ENCODE assay signal across 15 cellular contexts in genomic region chr1:207181838-207182237, GRCh38.
DNase-seq lines count a peak whose midpoint lies in the region; ATAC-seq, FAIRE-seq and TF ChIP-seq lines count a peak whose summit lies in the region.
"Had no signal": no experiment of that assay in that cellular context is flagged by ENCODE, and none has a peak within 500 bp of the region (broad histone marks: within the 10 kb centered on the region; RNA-seq: fewer than 3 reads in every experiment).

No MANE protein-coding gene starts in this region.

- H3K9me1 ChIP-seq in IMR-90 (ENCODE audit: insufficient read depth, low read length) = no peaks in the 10 kb centered on the region
- no peaks in the 10 kb centered on the region for H3K9me1 ChIP-seq in keratinocyte (ENCODE audit: control insufficient read depth, extremely low read depth, insufficient read depth, low read length)

- in situ Hi-C loops in IMR-90 (cut with MboI; ENCODE audit: low sequenced_read_pairs) = no loop called here

- dilution Hi-C loops in IMR-90 (cut with HindIII; ENCODE audit: low sequenced_read_pairs, unreplicated experiment) = no loop called here
- dilution Hi-C loops in keratinocyte (cut with MboI; ENCODE audit: extremely low pct_ligation_motif_present, low sequenced_read_pairs) = no loop called here

- no peaks in the 10 kb centered on the region for H3K4me1 Mint-ChIP-seq in CD8-positive, alpha-beta T cell (ENCODE audit: low read depth)

- H3K14ac ChIP-seq in IMR-90 (replicated peaks; ENCODE audit: low read depth, low read length) = no peak overlapping the region

- intact Hi-C loops in IMR-90 (cut with micrococcal nuclease) (loop anchor here (5.0 kb wide), 1 partner anchor 225 kb away; no protein-coding TSS in a partner anchor), aorta (cut with DNase I) (loop anchor here in 1 of 2 donors (5.0 kb wide), 1 partner anchor 225 kb away; no protein-coding TSS in a partner anchor)
- intact Hi-C loops in CD8-positive, alpha-beta T cell (cut with DNase I, micrococcal nuclease) = loop anchor here (1.0 to 5.0 kb wide), 3 partner anchors 140 to 317 kb away; partner anchors contain the start of gene CD55 (in 1 of the 2)

- no peak overlapping the region for H3K27ac Mint-ChIP-seq in CD8-positive, alpha-beta T cell
- H3K27ac Mint-ChIP-seq: activated naive CD8-positive, alpha-beta T cell had no signal

- CTCF ChIA-PET in IMR-90 (lab: Yijun Ruan, JAX) = no interaction called here
- CTCF ChIA-PET in CD8-positive, alpha-beta T cell (lab: Charles Lee) = interaction anchor here (0.6 to 2.8 kb wide), 14 partner anchors 8 to 317 kb away, joined by 3 to 23 read pairs (median 4); partner anchors contain the start of gene CD55

- H4K20me1 ChIP-seq in IMR-90 (ENCODE audit: insufficient read depth, low read length) = no peaks in the 10 kb centered on the region
- H4K20me1 ChIP-seq in keratinocyte (ENCODE audit: control insufficient read depth, extremely low read depth, insufficient read depth, low read length) = no peaks in the 10 kb centered on the region

- H2AFZ ChIP-seq in IMR-90 (replicated peaks; ENCODE audit: low read length, poor library complexity) (no peak overlapping the region), keratinocyte (ENCODE audit: control insufficient read depth, low read length) (no peak overlapping the region)

- H3K9me3 Mint-ChIP-seq in CD8-positive, alpha-beta T cell = no peaks in the 10 kb centered on the region

- H2BK15ac ChIP-seq in IMR-90 (ENCODE audit: low read depth, low read length) = no peak overlapping the region

- TF ChIP-seq CTCF in BE2C (IDR thresholded peaks at IDR 0.05; ENCODE audit: low read depth, low read length) (peak; percentile 12; the same call in 1 of the 2 replicates), IMR-90 (conservative IDR thresholded peaks at IDR 0.05; ENCODE audit: low read depth, low read length) (0 out of 2 replicates have a peak, but pooled peaks have one; percentile 13), keratinocyte (optimal IDR thresholded peaks at IDR 0.05 in 1 of 3, IDR thresholded peaks at IDR 0.05 in 1 of 3, conservative IDR thresholded peaks at IDR 0.05 in 1 of 3; ENCODE audit: extremely low read depth in 1 of 3, insufficient read depth in 2 of 3, low read length in 3 of 3) (peak in 2 of 3 experiments; percentile 42 to 52)
- TF ChIP-seq CTCF in CD8-positive, alpha-beta T cell (IDR thresholded peaks at IDR 0.05) = no peak

- no peak overlapping the region for H4K8ac ChIP-seq in IMR-90 (ENCODE audit: low read depth in 2 of 2, low read length in 2 of 2)

- H3K18ac ChIP-seq in IMR-90 (ENCODE audit: low read depth, low read length) = no peak overlapping the region

- no peak overlapping the region for H2AK5ac ChIP-seq in IMR-90 (ENCODE audit: low read depth, low read length)

- no peak overlapping the region for H2BK5ac ChIP-seq in IMR-90 (ENCODE audit: low read depth, low read length, poor library complexity, severe bottlenecking)

- no peak overlapping the region for H4K5ac ChIP-seq in IMR-90 (ENCODE audit: low read depth, low read length)

- H4K91ac ChIP-seq in IMR-90 (ENCODE audit: insufficient read depth, low read depth, low read length) = no peak overlapping the region

- no peak overlapping the region for H3K56ac ChIP-seq in IMR-90 (ENCODE audit: extremely low read depth, insufficient read depth, low read length)

- TF ChIP-seq POLR2A in IMR-90 (IDR thresholded peaks at IDR 0.05; ENCODE audit: low read depth, low read length) = no peak

- H3K79me2 ChIP-seq in keratinocyte (ENCODE audit: control insufficient read depth, insufficient read depth, low read length) = no peaks in the 10 kb centered on the region

- ATAC-seq in IMR-90 (ENCODE audit: low read depth) (no peak), aorta (ENCODE audit: low FRiP score) (no peak)
- ATAC-seq in activated CD4-positive, CD25-positive, alpha-beta regulatory T cell treated with anti-CD3 and anti-CD28 coated beads, Interleukin-2, amount 50 U/mL, for 24 hours = no peak
- no peak for ATAC-seq in CD8-positive, alpha-beta T cell

- no peak overlapping the region for H3K9ac ChIP-seq in IMR-90 (ENCODE audit: low read depth, low read length)
- no peak overlapping the region for H3K9ac ChIP-seq in keratinocyte (ENCODE audit: control insufficient read depth, extremely low read depth, insufficient read depth, low read length)

- H3K4me3 ChIP-seq in BE2C (ENCODE audit: low read depth, low read length) (no peak overlapping the region), IMR-90 (ENCODE audit: insufficient read depth, low read depth, low read length) (no peak overlapping the region), keratinocyte (ENCODE audit: control insufficient read depth in 2 of 3, extremely low read depth in 1 of 3, insufficient read depth in 2 of 3, low read depth in 1 of 3, low read length in 3 of 3) (no peak overlapping the region), aorta (ENCODE audit: low read length in 2 of 2) (no peak overlapping the region)
- no peak overlapping the region for H3K4me3 ChIP-seq in CD8-positive, alpha-beta T cell (ENCODE audit: low read depth, low read length)
- H3K4me3 ChIP-seq: vagina had no signal

- TF ChIP-seq RAD21 in IMR-90 (IDR thresholded peaks at IDR 0.05; ENCODE audit: low read length) = peak; percentile 13; the same call in 1 of the 2 replicates

- H3K4ac ChIP-seq in IMR-90 (ENCODE audit: low read depth, low read length) = no peak overlapping the region

- H3K27me3 ChIP-seq in BE2C (no peaks in the 10 kb centered on the region), IMR-90 (ENCODE audit: control insufficient read depth, insufficient read depth, low read length) (no peaks in the 10 kb centered on the region), keratinocyte (ENCODE audit: control insufficient read depth, extremely low read depth, insufficient read depth, low read length) (no peaks in the 10 kb centered on the region), aorta (ENCODE audit: control insufficient read depth in 1 of 2, insufficient read depth in 2 of 2, low read length in 1 of 2) (no peaks in the 10 kb centered on the region)
- H3K27me3 ChIP-seq in CD8-positive, alpha-beta T cell (ENCODE audit: insufficient read depth, low read length) = no peaks in the 10 kb centered on the region
- H3K27me3 ChIP-seq: vagina had no signal

- BruUV-seq in IMR-90 (replicated peaks; lab: Mats Ljungman, UMichigan) = no TSS peak

- H2BK20ac ChIP-seq in IMR-90 (ENCODE audit: low read depth, low read length) = no peak overlapping the region

- POLR2A ChIA-PET in IMR-90 (lab: Charles Lee; ENCODE audit: unreplicated experiment) = no interaction called here
- POLR2A ChIA-PET in CD8-positive, alpha-beta T cell (lab: Charles Lee) = interaction anchor here (1.0 kb wide), 1 partner anchor 223 kb away, joined by 3 read pairs; no protein-coding TSS in a partner anchor

- H3K27ac ChIP-seq in IMR-90 (ENCODE audit: insufficient read depth, low read length) = no peak overlapping the region
- no peak overlapping the region for H3K27ac ChIP-seq in keratinocyte (ENCODE audit: control insufficient read depth, insufficient read depth, low read length)
- H3K27ac ChIP-seq in CD8-positive, alpha-beta T cell (ENCODE audit: low read depth, low read length) = no peak overlapping the region
- H3K27ac ChIP-seq in aorta (ENCODE audit: low read depth in 1 of 2, low read length in 2 of 2) = no peak overlapping the region
- H3K27ac ChIP-seq: vagina had no signal

- no peak overlapping the region for H3K23ac ChIP-seq in IMR-90 (ENCODE audit: low read depth, low read length)

- H3K9me3 ChIP-seq in BE2C (no peaks in the 10 kb centered on the region), IMR-90 (ENCODE audit: control insufficient read depth, insufficient read depth, low read length) (no peaks in the 10 kb centered on the region), keratinocyte (ENCODE audit: control insufficient read depth, low read depth, low read length) (no peaks in the 10 kb centered on the region), aorta (ENCODE audit: control insufficient read depth, low read length) (no peaks in the 10 kb centered on the region)
- no peaks in the 10 kb centered on the region for H3K9me3 ChIP-seq in CD8-positive, alpha-beta T cell (ENCODE audit: low read length)
- H3K9me3 ChIP-seq: vagina had no signal

- H2AK9ac ChIP-seq in IMR-90 (replicated peaks; ENCODE audit: low read depth, low read length, poor library complexity) = no peak overlapping the region

- no peak for DNase-seq in BE2C
- DNase-seq in IMR-90 = no peak
- peak; percentile 55 for DNase-seq in amniotic epithelial cell (ENCODE audit: low read depth)
- DNase-seq in keratinocyte (ENCODE audit: low read depth, low spot score) = no peak
- no peak for DNase-seq in CD8-positive, alpha-beta T cell
- DNase-seq in NCI-H1048 (lab: John Stamatoyannopoulos, UW) = no peak
- no peak for DNase-seq in aorta
- DNase-seq: activated CD4-positive, alpha-beta T cell treated with anti-CD3 and anti-CD28 coated beads for 4 hours; mesenchymal stem cell; NCI-H2029; SHP77 had no signal

- no peaks in the 10 kb centered on the region for H3K36me3 Mint-ChIP-seq in CD8-positive, alpha-beta T cell

- H3K79me1 ChIP-seq in IMR-90 (ENCODE audit: low read depth in 1 of 2, low read length in 2 of 2) = no peaks in the 10 kb centered on the region

- H3K4me2 ChIP-seq in IMR-90 (ENCODE audit: low read depth, low read length) (no peak overlapping the region), keratinocyte (ENCODE audit: control insufficient read depth, extremely low read depth, insufficient read depth, low read depth, low read length) (no peak overlapping the region)

- peaks cover 4% of the 10 kb centered on the region for H3K27me3 Mint-ChIP-seq in CD8-positive, alpha-beta T cell (ENCODE audit: low read depth)

- no peaks in the 10 kb centered on the region for H3K4me1 ChIP-seq in BE2C
- H3K4me1 ChIP-seq in IMR-90 (ENCODE audit: control insufficient read depth, insufficient read depth, low read length) = no peaks in the 10 kb centered on the region
- H3K4me1 ChIP-seq in keratinocyte (ENCODE audit: control insufficient read depth, extremely low read depth, insufficient read depth, low read length) = no peaks in the 10 kb centered on the region
- no peaks in the 10 kb centered on the region for H3K4me1 ChIP-seq in CD8-positive, alpha-beta T cell (ENCODE audit: insufficient read depth, low read length)
- H3K4me1 ChIP-seq in aorta (ENCODE audit: control insufficient read depth in 1 of 2, insufficient read depth in 2 of 2, low read length in 2 of 2) = no peaks in the 10 kb centered on the region
- H3K4me1 ChIP-seq: vagina had no signal

- H2BK120ac ChIP-seq in IMR-90 (ENCODE audit: low read depth, low read length) = no peak overlapping the region

- peak; percentile 74 for FAIRE-seq in keratinocyte (lab: Jason Lieb, UNC)
- FAIRE-seq: endometrium had no signal

- no peaks in the 10 kb centered on the region for H3K36me3 ChIP-seq in BE2C
- H3K36me3 ChIP-seq in IMR-90 (ENCODE audit: control insufficient read depth, insufficient read depth, low read length) = no peaks in the 10 kb centered on the region
- no peaks in the 10 kb centered on the region for H3K36me3 ChIP-seq in keratinocyte (ENCODE audit: control insufficient read depth in 2 of 2, extremely low read depth in 1 of 2, insufficient read depth in 2 of 2, low read length in 2 of 2)
- no peaks in the 10 kb centered on the region for H3K36me3 ChIP-seq in CD8-positive, alpha-beta T cell (ENCODE audit: insufficient read depth, low read length)
- no peaks in the 10 kb centered on the region for H3K36me3 ChIP-seq in aorta (ENCODE audit: control insufficient read depth in 1 of 2, insufficient read depth in 2 of 2, low read length in 1 of 2)
- H3K36me3 ChIP-seq: vagina had no signal

- no peak overlapping the region for H3K4me3 Mint-ChIP-seq in CD8-positive, alpha-beta T cell
- H3K4me3 Mint-ChIP-seq: activated naive CD8-positive, alpha-beta T cell had no signal
